Comparison of ENCODE assay signal across 1 cellular context in genomic region chr1:183073320-183073719, GRCh38.
TF ChIP-seq lines count a peak whose summit lies in the region.

No MANE protein-coding gene starts in this region.

TF ChIP-seq in HepG2, 621 proteins besides CTCF, POLR2A, EP300 and RAD21 (continued from another document and continues in another):
- TF ChIP-seq FUBP1 (CRISPR knock-in tag; IDR thresholded peaks at IDR 0.05; ENCODE audit: borderline replicate concordance) = no peak
- TF ChIP-seq CHCHD3 (CRISPR knock-in tag; IDR thresholded peaks at IDR 0.05) = no peak
- TF ChIP-seq ZSCAN21 (CRISPR knock-in tag; IDR thresholded peaks at IDR 0.05; ENCODE audit: borderline replicate concordance) = no peak
- TF ChIP-seq RERE (CRISPR knock-in tag; IDR thresholded peaks at IDR 0.05; ENCODE audit: low read depth) = 0 out of 2 replicates have a peak, but pooled peaks have one; percentile 42
- no peak for TF ChIP-seq RBM39 (IDR thresholded peaks at IDR 0.05; ENCODE audit: low read depth, low read length, poor library complexity, severe bottlenecking)
- no peak for TF ChIP-seq ZNF317 (CRISPR knock-in tag; IDR thresholded peaks at IDR 0.05)
- TF ChIP-seq, protein P1, sequence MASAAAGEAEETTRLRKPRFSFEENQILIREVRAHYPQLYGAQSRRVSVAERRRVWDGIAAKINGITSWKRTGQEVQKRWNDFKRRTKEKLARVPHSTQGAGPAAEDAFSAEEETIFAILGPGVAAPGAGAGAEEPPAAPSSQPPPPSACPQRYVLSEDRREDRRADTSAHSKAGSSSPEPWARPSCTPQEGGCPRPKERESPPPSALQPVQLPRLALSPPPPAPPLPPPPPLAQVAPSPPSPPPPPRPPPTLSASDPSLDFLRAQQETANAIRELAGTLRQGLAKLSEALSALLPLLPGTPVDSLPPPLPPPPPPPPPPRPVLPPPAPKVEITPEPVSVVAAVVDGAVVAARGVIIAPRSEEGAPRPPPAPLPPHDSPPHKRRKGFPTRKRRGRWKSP (CRISPR knock-in tag; IDR thresholded peaks at IDR 0.05) = no peak
- TF ChIP-seq RFX5 (IDR thresholded peaks at IDR 0.05; ENCODE audit: low read depth, low read length) = no peak
- TF ChIP-seq ZNF792 (CRISPR knock-in tag; IDR thresholded peaks at IDR 0.05) = 0 out of 2 replicates have a peak, but pooled peaks have one; percentile 19
- no peak for TF ChIP-seq SNAI1 (CRISPR knock-in tag; IDR thresholded peaks at IDR 0.05; ENCODE audit: borderline replicate concordance)
- TF ChIP-seq ZNF713 (CRISPR knock-in tag; IDR thresholded peaks at IDR 0.05) = no peak
- TF ChIP-seq, protein P2, sequence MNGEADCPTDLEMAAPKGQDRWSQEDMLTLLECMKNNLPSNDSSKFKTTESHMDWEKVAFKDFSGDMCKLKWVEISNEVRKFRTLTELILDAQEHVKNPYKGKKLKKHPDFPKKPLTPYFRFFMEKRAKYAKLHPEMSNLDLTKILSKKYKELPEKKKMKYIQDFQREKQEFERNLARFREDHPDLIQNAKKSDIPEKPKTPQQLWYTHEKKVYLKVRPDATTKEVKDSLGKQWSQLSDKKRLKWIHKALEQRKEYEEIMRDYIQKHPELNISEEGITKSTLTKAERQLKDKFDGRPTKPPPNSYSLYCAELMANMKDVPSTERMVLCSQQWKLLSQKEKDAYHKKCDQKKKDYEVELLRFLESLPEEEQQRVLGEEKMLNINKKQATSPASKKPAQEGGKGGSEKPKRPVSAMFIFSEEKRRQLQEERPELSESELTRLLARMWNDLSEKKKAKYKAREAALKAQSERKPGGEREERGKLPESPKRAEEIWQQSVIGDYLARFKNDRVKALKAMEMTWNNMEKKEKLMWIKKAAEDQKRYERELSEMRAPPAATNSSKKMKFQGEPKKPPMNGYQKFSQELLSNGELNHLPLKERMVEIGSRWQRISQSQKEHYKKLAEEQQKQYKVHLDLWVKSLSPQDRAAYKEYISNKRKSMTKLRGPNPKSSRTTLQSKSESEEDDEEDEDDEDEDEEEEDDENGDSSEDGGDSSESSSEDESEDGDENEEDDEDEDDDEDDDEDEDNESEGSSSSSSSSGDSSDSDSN (CRISPR knock-in tag; IDR thresholded peaks at IDR 0.05) = no peak
- no peak for TF ChIP-seq HOXA7 (CRISPR knock-in tag; IDR thresholded peaks at IDR 0.05)
- no peak for TF ChIP-seq SNAPC2 (CRISPR knock-in tag; IDR thresholded peaks at IDR 0.05)
- peak; percentile 51 for TF ChIP-seq HDAC1 (CRISPR knock-in tag; IDR thresholded peaks at IDR 0.05)
- TF ChIP-seq ISL2 (CRISPR knock-in tag; IDR thresholded peaks at IDR 0.05) = peak; percentile 93
- TF ChIP-seq ZNF550 (CRISPR knock-in tag; IDR thresholded peaks at IDR 0.05; ENCODE audit: borderline replicate concordance) = no peak
- peak; percentile 64; the same call in 1 of the 2 replicates for TF ChIP-seq GATA4 (IDR thresholded peaks at IDR 0.05; ENCODE audit: borderline replicate concordance, low read depth)
- 0 out of 2 replicates have a peak, but pooled peaks have one; percentile 35 for TF ChIP-seq TBX3 (IDR thresholded peaks at IDR 0.05; ENCODE audit: borderline replicate concordance)
- no peak for TF ChIP-seq MIER3 (CRISPR knock-in tag; IDR thresholded peaks at IDR 0.05; ENCODE audit: borderline replicate concordance)
- TF ChIP-seq HBP1 (CRISPR knock-in tag; IDR thresholded peaks at IDR 0.05; ENCODE audit: low read depth) = no peak
- TF ChIP-seq TCF12 (IDR thresholded peaks at IDR 0.05) = no peak
- TF ChIP-seq TCF12 (CRISPR knock-in tag; IDR thresholded peaks at IDR 0.05) = no peak
- no peak for TF ChIP-seq FOXA1 (IDR thresholded peaks at IDR 0.05)
- TF ChIP-seq FOXA1 (CRISPR knock-in tag; IDR thresholded peaks at IDR 0.05) = peak; percentile 14; the same call in 1 of the 2 replicates
- TF ChIP-seq, protein P3, sequence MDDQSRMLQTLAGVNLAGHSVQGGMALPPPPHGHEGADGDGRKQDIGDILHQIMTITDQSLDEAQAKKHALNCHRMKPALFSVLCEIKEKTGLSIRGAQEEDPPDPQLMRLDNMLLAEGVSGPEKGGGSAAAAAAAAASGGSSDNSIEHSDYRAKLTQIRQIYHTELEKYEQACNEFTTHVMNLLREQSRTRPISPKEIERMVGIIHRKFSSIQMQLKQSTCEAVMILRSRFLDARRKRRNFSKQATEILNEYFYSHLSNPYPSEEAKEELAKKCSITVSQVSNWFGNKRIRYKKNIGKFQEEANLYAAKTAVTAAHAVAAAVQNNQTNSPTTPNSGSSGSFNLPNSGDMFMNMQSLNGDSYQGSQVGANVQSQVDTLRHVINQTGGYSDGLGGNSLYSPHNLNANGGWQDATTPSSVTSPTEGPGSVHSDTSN (CRISPR knock-in tag; IDR thresholded peaks at IDR 0.05; ENCODE audit: borderline replicate concordance) = no peak
- no peak for TF ChIP-seq ZBTB4 (CRISPR knock-in tag; IDR thresholded peaks at IDR 0.05; ENCODE audit: borderline replicate concordance)
- no peak for TF ChIP-seq ZNF253 (CRISPR knock-in tag; IDR thresholded peaks at IDR 0.05; ENCODE audit: borderline replicate concordance)
- TF ChIP-seq SIN3A (IDR thresholded peaks at IDR 0.05; ENCODE audit: borderline replicate concordance, low read depth, low read length) = no peak
- TF ChIP-seq HOXA3 (CRISPR knock-in tag; IDR thresholded peaks at IDR 0.05) = 0 out of 2 replicates have a peak, but pooled peaks have one; percentile 16
- peak; percentile 78 for TF ChIP-seq BCL6 (CRISPR knock-in tag; IDR thresholded peaks at IDR 0.05)
- TF ChIP-seq, protein P4, sequence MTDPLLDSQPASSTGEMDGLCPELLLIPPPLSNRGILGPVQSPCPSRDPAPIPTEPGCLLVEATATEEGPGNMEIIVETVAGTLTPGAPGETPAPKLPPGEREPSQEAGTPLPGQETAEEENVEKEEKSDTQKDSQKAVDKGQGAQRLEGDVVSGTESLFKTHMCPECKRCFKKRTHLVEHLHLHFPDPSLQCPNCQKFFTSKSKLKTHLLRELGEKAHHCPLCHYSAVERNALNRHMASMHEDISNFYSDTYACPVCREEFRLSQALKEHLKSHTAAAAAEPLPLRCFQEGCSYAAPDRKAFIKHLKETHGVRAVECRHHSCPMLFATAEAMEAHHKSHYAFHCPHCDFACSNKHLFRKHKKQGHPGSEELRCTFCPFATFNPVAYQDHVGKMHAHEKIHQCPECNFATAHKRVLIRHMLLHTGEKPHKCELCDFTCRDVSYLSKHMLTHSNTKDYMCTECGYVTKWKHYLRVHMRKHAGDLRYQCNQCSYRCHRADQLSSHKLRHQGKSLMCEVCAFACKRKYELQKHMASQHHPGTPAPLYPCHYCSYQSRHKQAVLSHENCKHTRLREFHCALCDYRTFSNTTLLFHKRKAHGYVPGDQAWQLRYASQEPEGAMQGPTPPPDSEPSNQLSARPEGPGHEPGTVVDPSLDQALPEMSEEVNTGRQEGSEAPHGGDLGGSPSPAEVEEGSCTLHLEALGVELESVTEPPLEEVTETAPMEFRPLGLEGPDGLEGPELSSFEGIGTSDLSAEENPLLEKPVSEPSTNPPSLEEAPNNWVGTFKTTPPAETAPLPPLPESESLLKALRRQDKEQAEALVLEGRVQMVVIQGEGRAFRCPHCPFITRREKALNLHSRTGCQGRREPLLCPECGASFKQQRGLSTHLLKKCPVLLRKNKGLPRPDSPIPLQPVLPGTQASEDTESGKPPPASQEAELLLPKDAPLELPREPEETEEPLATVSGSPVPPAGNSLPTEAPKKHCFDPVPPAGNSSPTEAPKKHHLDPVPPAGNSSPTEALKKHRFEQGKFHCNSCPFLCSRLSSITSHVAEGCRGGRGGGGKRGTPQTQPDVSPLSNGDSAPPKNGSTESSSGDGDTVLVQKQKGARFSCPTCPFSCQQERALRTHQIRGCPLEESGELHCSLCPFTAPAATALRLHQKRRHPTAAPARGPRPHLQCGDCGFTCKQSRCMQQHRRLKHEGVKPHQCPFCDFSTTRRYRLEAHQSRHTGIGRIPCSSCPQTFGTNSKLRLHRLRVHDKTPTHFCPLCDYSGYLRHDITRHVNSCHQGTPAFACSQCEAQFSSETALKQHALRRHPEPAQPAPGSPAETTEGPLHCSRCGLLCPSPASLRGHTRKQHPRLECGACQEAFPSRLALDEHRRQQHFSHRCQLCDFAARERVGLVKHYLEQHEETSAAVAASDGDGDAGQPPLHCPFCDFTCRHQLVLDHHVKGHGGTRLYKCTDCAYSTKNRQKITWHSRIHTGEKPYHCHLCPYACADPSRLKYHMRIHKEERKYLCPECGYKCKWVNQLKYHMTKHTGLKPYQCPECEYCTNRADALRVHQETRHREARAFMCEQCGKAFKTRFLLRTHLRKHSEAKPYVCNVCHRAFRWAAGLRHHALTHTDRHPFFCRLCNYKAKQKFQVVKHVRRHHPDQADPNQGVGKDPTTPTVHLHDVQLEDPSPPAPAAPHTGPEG (CRISPR knock-in tag; IDR thresholded peaks at IDR 0.05) = no peak
- peak; percentile 80; the same call in 1 of the 2 replicates for TF ChIP-seq SOX5 (CRISPR knock-in tag; IDR thresholded peaks at IDR 0.05; ENCODE audit: borderline replicate concordance)
- TF ChIP-seq JUNB (CRISPR knock-in tag; IDR thresholded peaks at IDR 0.05; ENCODE audit: borderline replicate concordance) = no peak
- no peak for TF ChIP-seq NCOA5 (CRISPR knock-in tag; IDR thresholded peaks at IDR 0.05)
- no peak for TF ChIP-seq GATAD1 (CRISPR knock-in tag; IDR thresholded peaks at IDR 0.05)
- TF ChIP-seq ZNF230 (CRISPR knock-in tag; IDR thresholded peaks at IDR 0.05) = no peak
- TF ChIP-seq ZSCAN20 (CRISPR knock-in tag; IDR thresholded peaks at IDR 0.05; ENCODE audit: borderline replicate concordance) = no peak
